Comparison of ENCODE assay signal across 16 cellular contexts in genomic region chr2:24579053-24579803, GRCh38.
DNase-seq lines count a peak whose midpoint lies in the region; ATAC-seq and TF ChIP-seq lines count a peak whose summit lies in the region.
"Had no signal": no experiment of that assay in that cellular context is flagged by ENCODE, and none has a peak within 500 bp of the region (broad histone marks: within the 10 kb centered on the region; RNA-seq: fewer than 3 reads in every experiment).

No MANE protein-coding gene starts in this region.

- peaks cover 75% of the 10 kb centered on the region for H3K4me1 Mint-ChIP-seq in activated T-cell treated with anti-CD3 and anti-CD28 coated beads, Interleukin-2, amount 50 U/mL, for 4 hours (ENCODE audit: low read depth)
- peaks cover 79% of the 10 kb centered on the region for H3K4me1 Mint-ChIP-seq in stimulated activated effector memory CD8-positive, alpha-beta T cell treated with anti-CD3 and anti-CD28 coated beads, Interleukin-12 subunit alpha, Interleukin-12 subunit beta, amount 100 ng/mL, for 72 hours
- peaks cover 14% of the 10 kb centered on the region for H3K4me1 Mint-ChIP-seq in endothelial cell (ENCODE audit: unreplicated experiment)

- H3K27me3 Mint-ChIP-seq in activated T-cell treated with anti-CD3 and anti-CD28 coated beads, Interleukin-2, amount 50 U/mL, for 4 hours (ENCODE audit: low read depth): no peaks in the 10 kb centered on the region
- H3K27me3 Mint-ChIP-seq in endothelial cell (ENCODE audit: unreplicated experiment): no peaks in the 10 kb centered on the region

- no peaks in the 10 kb centered on the region for H3K9me3 Mint-ChIP-seq in activated T-cell treated with anti-CD3 and anti-CD28 coated beads, Interleukin-2, amount 50 U/mL, for 4 hours
- H3K9me3 Mint-ChIP-seq in activated naive CD4-positive, alpha-beta T cell treated with anti-CD3 and anti-CD28 coated beads, Interleukin-2, amount 50 U/mL, for 72 hours: peaks cover 0 to 11% of the 10 kb centered on the region in 2 donors
- H3K9me3 Mint-ChIP-seq in stimulated activated effector memory CD8-positive, alpha-beta T cell treated with anti-CD3 and anti-CD28 coated beads, Interleukin-12 subunit alpha, Interleukin-12 subunit beta, amount 100 ng/mL, for 72 hours: no peaks in the 10 kb centered on the region
- H3K9me3 Mint-ChIP-seq in endothelial cell (ENCODE audit: unreplicated experiment): no peaks in the 10 kb centered on the region
- H3K9me3 Mint-ChIP-seq: CD8-positive, alpha-beta T cell had no signal

- peak; percentile 79 to 83 for ATAC-seq in activated T-cell treated with anti-CD3 and anti-CD28 coated beads, Interleukin-2, amount 50 U/mL, for 4 hours
- peak; percentile 21 to 68 for ATAC-seq in activated naive CD4-positive, alpha-beta T cell treated with anti-CD3 and anti-CD28 coated beads, Interleukin-2, amount 50 U/mL, for 72 hours
- ATAC-seq in stimulated activated effector memory CD8-positive, alpha-beta T cell treated with anti-CD3 and anti-CD28 coated beads, Interleukin-12 subunit alpha, Interleukin-12 subunit beta, amount 100 ng/mL, for 72 hours: peak; percentile 89
- ATAC-seq in HG02884 (IDR thresholded peaks at IDR 0.05; ENCODE audit: unreplicated experiment): no peak
- ATAC-seq: body of pancreas; CD8-positive, alpha-beta T cell had no signal

- H3K36me3 ChIP-seq in H7 (replicated peaks; ENCODE audit: control insufficient read depth, insufficient read depth, low read length): no peaks in the 10 kb centered on the region
- H3K36me3 ChIP-seq: gastrocnemius medialis had no signal

- peak overlapping the region; percentile 62 to 90 for H3K27ac Mint-ChIP-seq in activated naive CD4-positive, alpha-beta T cell treated with anti-CD3 and anti-CD28 coated beads, Interleukin-2, amount 50 U/mL, for 72 hours
- H3K27ac Mint-ChIP-seq in stimulated activated effector memory CD8-positive, alpha-beta T cell treated with anti-CD3 and anti-CD28 coated beads, Interleukin-12 subunit alpha, Interleukin-12 subunit beta, amount 100 ng/mL, for 72 hours: peak overlapping the region; percentile 94
- no peak overlapping the region for H3K27ac Mint-ChIP-seq in endothelial cell (ENCODE audit: unreplicated experiment)
- H3K27ac Mint-ChIP-seq: CD8-positive, alpha-beta T cell had no signal

- H3K36me3 Mint-ChIP-seq in activated T-cell treated with anti-CD3 and anti-CD28 coated beads, Interleukin-2, amount 50 U/mL, for 4 hours (ENCODE audit: insufficient read depth): peaks cover 26% of the 10 kb centered on the region
- H3K36me3 Mint-ChIP-seq in activated naive CD4-positive, alpha-beta T cell treated with anti-CD3 and anti-CD28 coated beads, Interleukin-2, amount 50 U/mL, for 72 hours: peaks cover 12 to 50% of the 10 kb centered on the region in 2 donors
- H3K36me3 Mint-ChIP-seq in stimulated activated effector memory CD8-positive, alpha-beta T cell treated with anti-CD3 and anti-CD28 coated beads, Interleukin-12 subunit alpha, Interleukin-12 subunit beta, amount 100 ng/mL, for 72 hours: peaks cover 12% of the 10 kb centered on the region
- H3K36me3 Mint-ChIP-seq in endothelial cell (ENCODE audit: low read depth, unreplicated experiment): no peaks in the 10 kb centered on the region

- H3K4me3 ChIP-seq in H7 (ENCODE audit: insufficient read depth, low read depth, low read length): no peak overlapping the region
- H3K4me3 ChIP-seq: body of pancreas, gastrocnemius medialis, smooth muscle cell had no signal

- H3K27me3 ChIP-seq in H7 (ENCODE audit: control insufficient read depth, insufficient read depth, low read length): no peaks in the 10 kb centered on the region
- H3K27me3 ChIP-seq: body of pancreas, gastrocnemius medialis had no signal

- peak overlapping the region; percentile 42 for H3K4me3 Mint-ChIP-seq in activated T-cell treated with anti-CD3 and anti-CD28 coated beads, Interleukin-2, amount 50 U/mL, for 4 hours
- peak overlapping the region; percentile 58 for H3K4me3 Mint-ChIP-seq in stimulated activated effector memory CD8-positive, alpha-beta T cell treated with anti-CD3 and anti-CD28 coated beads, Interleukin-12 subunit alpha, Interleukin-12 subunit beta, amount 100 ng/mL, for 72 hours
- no peak overlapping the region for H3K4me3 Mint-ChIP-seq in endothelial cell (ENCODE audit: unreplicated experiment)
- H3K4me3 Mint-ChIP-seq: CD8-positive, alpha-beta T cell had no signal

- DNase-seq in activated T-cell treated with anti-CD3 and anti-CD28 coated beads, Interleukin-2, amount 50 U/mL, for 4 hours: no peak
- DNase-seq in activated T-cell treated with anti-CD3 and anti-CD28 coated beads, Interleukin-2, amount 50 U/mL, for 48 hours: no peak
- DNase-seq in H7 (peak; percentile 16), endothelial cell (ENCODE audit: low spot score) (no peak)
- DNase-seq in activated naive CD4-positive, alpha-beta T cell treated with anti-CD3 and anti-CD28 coated beads, Interleukin-2, amount 50 U/mL, for 72 hours (ENCODE audit: low spot score in 2 of 2): no peak
- DNase-seq in stimulated activated effector memory CD8-positive, alpha-beta T cell treated with anti-CD3 and anti-CD28 coated beads, Interleukin-12 subunit alpha, Interleukin-12 subunit beta, amount 100 ng/mL, for 72 hours (ENCODE audit: low spot score in 2 of 2): peak in 1 of 2 donors; percentile 55
- DNase-seq in activated CD8-positive, alpha-beta memory T cell treated with anti-CD3 and anti-CD28 coated beads for 24 hours: no peak
- DNase-seq: activated CD4-positive, CD25-positive, alpha-beta regulatory T cell treated with anti-CD3 and anti-CD28 coated beads, Interleukin-2, amount 50 U/mL, for 72 hours; activated effector memory CD4-positive, alpha-beta T cell treated with Interleukin-2 at 50 U/mL for 16 hours; body of pancreas; CD8-positive, alpha-beta T cell; cortex of kidney; gastrocnemius medialis; SHP77 had no signal

- no peak for TF ChIP-seq CTCF in endothelial cell (IDR thresholded peaks at IDR 0.05; ENCODE audit: unreplicated experiment)
